Comparison of ENCODE assay signal across 8 cellular contexts in the genomic region with DNA sequence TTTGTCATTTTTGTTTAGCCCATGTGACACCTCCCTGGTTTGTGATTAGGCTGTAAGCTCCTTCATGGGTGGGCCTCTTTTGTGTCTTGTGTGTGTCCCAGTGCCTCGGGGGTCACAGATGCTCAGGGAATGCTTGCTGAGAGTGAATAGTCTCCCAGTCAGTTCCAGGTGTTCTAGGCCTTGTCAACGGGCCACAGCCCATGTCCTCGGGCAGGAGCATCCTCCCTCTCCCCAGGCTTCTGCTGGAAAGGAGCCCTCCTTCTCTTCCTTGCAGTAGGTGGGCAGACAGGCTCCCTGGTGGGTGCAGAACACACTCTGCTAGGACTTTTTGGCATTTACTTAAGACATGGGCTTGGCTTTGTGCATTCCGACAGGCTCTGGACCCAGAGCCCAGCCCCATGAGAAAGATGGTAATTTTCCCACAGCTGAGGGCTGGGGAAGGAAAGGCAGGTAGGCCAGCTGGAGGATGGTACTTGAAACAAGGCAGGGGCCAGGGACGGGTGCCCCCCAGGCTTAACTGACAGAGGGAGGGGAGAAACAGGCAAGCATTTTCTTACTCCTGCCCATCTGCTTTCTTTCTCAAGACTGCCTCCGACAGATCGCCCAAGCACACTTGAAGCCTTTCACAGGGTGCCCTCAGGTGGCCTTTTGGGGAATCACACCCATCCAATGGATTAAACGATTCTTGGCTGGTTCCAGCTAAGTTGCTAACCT. TPM values are rescaled to one million over a fixed set of nuclear protein-coding genes. Genes with fewer than 3 reads are reported as not detected.
A peak's percentile ranks its signal among the peaks of the same experiment; 100 is the strongest.
DNase-seq lines count a peak whose midpoint lies in the region; ATAC-seq, FAIRE-seq and TF ChIP-seq lines count a peak whose summit lies in the region.

No MANE protein-coding gene starts in this region.

- no peaks in the 10 kb centered on the region for H3K9me1 ChIP-seq in endothelial cell of umbilical vein (replicated peaks; ENCODE audit: control insufficient read depth, extremely low read depth, insufficient read depth, low read length)

- TF ChIP-seq CTCF in Caco-2 (IDR thresholded peaks at IDR 0.05; ENCODE audit: insufficient read depth in 1 of 2, low read depth in 1 of 2, low read length in 1 of 2, severe bottlenecking in 1 of 2, unreplicated experiment in 1 of 2) (peak; percentile 69), endothelial cell of umbilical vein (IDR thresholded peaks at IDR 0.05; ENCODE audit: extremely low read depth in 1 of 2, insufficient read depth in 1 of 2, low read depth in 1 of 2, low read length in 2 of 2) (peak; percentile 83 to 85)

- no peaks in the 10 kb centered on the region for H3K79me2 ChIP-seq in endothelial cell of umbilical vein (ENCODE audit: control insufficient read depth, insufficient read depth, low read length)

- BruUV-seq in Caco-2 (replicated peaks; lab: Mats Ljungman, UMichigan) (no TSS peak), endothelial cell of umbilical vein (replicated peaks; lab: Mats Ljungman, UMichigan) (no TSS peak)

- CTCF ChIA-PET in Caco-2 (lab: Charles Lee) (interaction anchor here (0.5 to 2.0 kb wide), 5 partner anchors 10 to 165 kb away, joined by 3 to 9 read pairs (median 3); no protein-coding TSS in a partner anchor), endothelial cell of umbilical vein (lab: Charles Lee) (interaction anchor here (1.1 to 9.5 kb wide), 14 partner anchors 10 to 174 kb away, joined by 3 to 179 read pairs (median 7); partner anchors contain the start of genes ARHGEF19 and FAM131C)

- H3K4me2 ChIP-seq in endothelial cell of umbilical vein (ENCODE audit: insufficient read depth, low read length): no peak overlapping the region

- no peak overlapping the region for H2AFZ ChIP-seq in endothelial cell of umbilical vein (ENCODE audit: low read depth, low read length)

- no peak for TF ChIP-seq POLR2A in endothelial cell of umbilical vein (IDR thresholded peaks at IDR 0.05; ENCODE audit: low read depth, low read length)

- no peaks in the 10 kb centered on the region for H4K20me1 ChIP-seq in endothelial cell of umbilical vein (replicated peaks; ENCODE audit: control insufficient read depth, extremely low read depth, insufficient read depth, low read length)

- H3K9me3 ChIP-seq in Caco-2 (no peaks in the 10 kb centered on the region), NT2/D1 (ENCODE audit: insufficient read depth, low read length) (no peaks in the 10 kb centered on the region), endothelial cell of umbilical vein (replicated peaks; ENCODE audit: control insufficient read depth, insufficient read depth, low read length) (no peaks in the 10 kb centered on the region)

- H3K9me3 Mint-ChIP-seq in Caco-2 (ENCODE audit: unreplicated experiment): no peaks in the 10 kb centered on the region

- no peak overlapping the region for H3K4me3 ChIP-seq in Caco-2 (ENCODE audit: low read depth, low read length)
- H3K4me3 ChIP-seq in NT2/D1 (ENCODE audit: insufficient read length, low read depth): no peak overlapping the region
- H3K4me3 ChIP-seq in endothelial cell of umbilical vein (replicated peaks in 1 of 3; ENCODE audit: insufficient read depth in 1 of 3, low read depth in 1 of 3, low read length in 3 of 3): no peak overlapping the region

- dilution Hi-C loops in endothelial cell of umbilical vein (cut with MboI; ENCODE audit: extremely low pct_ligation_motif_present, low sequenced_read_pairs): no loop called here

- peak; percentile 97 for FAIRE-seq in endothelial cell of umbilical vein (lab: Jason Lieb, UNC)

- H3K36me3 Mint-ChIP-seq in Caco-2 (ENCODE audit: insufficient read depth, unreplicated experiment): peaks cover 18% of the 10 kb centered on the region

- POLR2A ChIA-PET in Caco-2 (lab: Charles Lee) (interaction anchor here (0.5 to 1.0 kb wide), 2 partner anchors 37 to 104 kb away, joined by 3 read pairs; no protein-coding TSS in a partner anchor), endothelial cell of umbilical vein (lab: Charles Lee) (no interaction called here)

- H3K4me1 ChIP-seq in Caco-2 (no peaks in the 10 kb centered on the region), NT2/D1 (ENCODE audit: insufficient read depth, insufficient read length) (no peaks in the 10 kb centered on the region), endothelial cell of umbilical vein (ENCODE audit: control insufficient read depth, extremely low read depth, insufficient read depth, low read length) (peaks cover 17% of the 10 kb centered on the region)

- H3K27me3 Mint-ChIP-seq in Caco-2 (ENCODE audit: insufficient read depth, unreplicated experiment): no peaks in the 10 kb centered on the region

- no peaks in the 10 kb centered on the region for H3K4me1 Mint-ChIP-seq in Caco-2 (ENCODE audit: low read depth, unreplicated experiment)

- no peak overlapping the region for H3K27ac Mint-ChIP-seq in Caco-2 (ENCODE audit: unreplicated experiment)

- no peaks in the 10 kb centered on the region for H3K27me3 ChIP-seq in Caco-2 (replicated peaks; ENCODE audit: control insufficient read depth, insufficient read depth, low read length)
- no peaks in the 10 kb centered on the region for H3K27me3 ChIP-seq in NT2/D1 (ENCODE audit: insufficient read depth, insufficient read length)
- no peaks in the 10 kb centered on the region for H3K27me3 ChIP-seq in endothelial cell of umbilical vein (ENCODE audit: control insufficient read depth in 2 of 2, insufficient read depth in 2 of 2, low read length in 2 of 2)

- H3K36me3 ChIP-seq in Caco-2 (ENCODE audit: control insufficient read depth, insufficient read depth, low read length) (no peaks in the 10 kb centered on the region), NT2/D1 (ENCODE audit: insufficient read depth, insufficient read length, low read length) (peaks cover 14% of the 10 kb centered on the region), endothelial cell of umbilical vein (ENCODE audit: control insufficient read depth in 2 of 2, extremely low read depth in 1 of 2, insufficient read depth in 2 of 2, low read length in 2 of 2) (peaks cover 0 to 2% of the 10 kb centered on the region in 2 experiments)

- no peak overlapping the region for H3K9ac ChIP-seq in NT2/D1 (ENCODE audit: insufficient read length, low read depth)
- H3K9ac ChIP-seq in endothelial cell of umbilical vein (replicated peaks; ENCODE audit: extremely low read depth, insufficient read depth, low read length): no peak overlapping the region

- peak; percentile 67 to 73 for DNase-seq in Caco-2
- peak in 69 of 76 experiments; percentile 15 to 79 (median 58) for DNase-seq in HUDEP-2 (lab: John Stamatoyannopoulos, UW; ENCODE audit: unreplicated experiment in 76 of 76)
- DNase-seq in NT2/D1 (ENCODE audit: low read depth, low spot score): peak; percentile 66
- peak; percentile 28 to 53 (median 29) for DNase-seq in activated CD8-positive, alpha-beta memory T cell treated with anti-CD3 and anti-CD28 coated beads for 48 hours (ENCODE audit: low read depth in 2 of 3, low spot score in 2 of 3)
- peak; percentile 87 for DNase-seq in endothelial cell of umbilical vein (ENCODE audit: low read depth, low spot score)
- peak; percentile 86 for DNase-seq in myocyte (ENCODE audit: low read depth)
- DNase-seq in stimulated activated CD8-positive, alpha-beta memory T cell treated with anti-CD3 and anti-CD28 coated beads, Interleukin-4, amount 100 ng/mL, for 48 hours: peak; percentile 86

- H3K4me3 Mint-ChIP-seq in Caco-2 (ENCODE audit: unreplicated experiment): no peak overlapping the region

- intact Hi-C loops in Caco-2 (cut with micrococcal nuclease; ENCODE audit: unreplicated experiment): loop anchor here (1.0 to 2.0 kb wide), 3 partner anchors 39 to 165 kb away; no protein-coding TSS in a partner anchor
- intact Hi-C loops in endothelial cell of umbilical vein (cut with micrococcal nuclease): loop anchor here (1.0 kb wide), 4 partner anchors 38 to 165 kb away; no protein-coding TSS in a partner anchor

- no peak for ATAC-seq in HG03097 (IDR thresholded peaks at IDR 0.05; ENCODE audit: low FRiP score, unreplicated experiment)

- no peak overlapping the region for H3K27ac ChIP-seq in endothelial cell of umbilical vein (ENCODE audit: insufficient read depth, low read depth, low read length)

TF ChIP-seq in endothelial cell of umbilical vein, 7 proteins besides CTCF, POLR2A, EP300 and RAD21 (continues in another document):
- no peak for TF ChIP-seq MYC (IDR thresholded peaks at IDR 0.05; ENCODE audit: low read depth, low read length)
- no peak for TF ChIP-seq EZH2 (IDR thresholded peaks at IDR 0.05; ENCODE audit: borderline replicate concordance, low read depth, low read length, severe bottlenecking)
- TF ChIP-seq, protein P1, sequence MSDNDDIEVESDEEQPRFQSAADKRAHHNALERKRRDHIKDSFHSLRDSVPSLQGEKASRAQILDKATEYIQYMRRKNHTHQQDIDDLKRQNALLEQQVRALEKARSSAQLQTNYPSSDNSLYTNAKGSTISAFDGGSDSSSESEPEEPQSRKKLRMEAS (IDR thresholded peaks at IDR 0.05; ENCODE audit: insufficient read depth, insufficient read length): no peak
- no peak for TF ChIP-seq GATA2 (IDR thresholded peaks at IDR 0.05; ENCODE audit: insufficient read depth, insufficient read length, low read depth, low read length)
- TF ChIP-seq POLR2AphosphoS5 (IDR thresholded peaks at IDR 0.05; ENCODE audit: insufficient read depth, low read depth, low read length): no peak
- TF ChIP-seq FOS (IDR thresholded peaks at IDR 0.05; ENCODE audit: borderline replicate concordance, insufficient read depth, low read length): no peak

RNA-seq across cellular contexts. Expression of gene CPLANE2, which starts 7.1 kb away (rescaled TPM):
- 2.1 and 4.2 TPM in 2 replicates for total RNA-seq in Caco-2 (2022)
- 3.7 and 3.9 TPM in 2 replicates for total RNA-seq in endothelial cell of umbilical vein
- polyA plus RNA-seq in endothelial cell of umbilical vein: 4.6 and 5.9 TPM in 2 replicates
- 5.1 and 6.7 TPM in 2 replicates for polyA plus RNA-seq in endothelial cell of umbilical vein (2011; cell fraction: cytosol; rRNA removed)
- polyA plus RNA-seq in endothelial cell of umbilical vein (2011; cell fraction: nucleus; rRNA removed): 2.1 and 3.9 TPM in 2 replicates
- polyA plus RNA-seq in endothelial cell of umbilical vein (2012): 4.8 and 5.2 TPM in 2 replicates
- polyA minus RNA-seq in endothelial cell of umbilical vein: 5.0 and 8.4 TPM in 2 replicates
- 9.8 TPM for polyA minus RNA-seq in endothelial cell of umbilical vein (2011; cell fraction: cytosol; rRNA and poly(A)+ RNA removed)
- 3.4 and 4.0 TPM in 2 replicates for polyA minus RNA-seq in endothelial cell of umbilical vein (2011; cell fraction: nucleus; rRNA and poly(A)+ RNA removed)
- 11.3 and 16.3 TPM in 2 replicates for total RNA-seq in myocyte
- 12.0 TPM for polyA plus RNA-seq in myocyte (2012)

RNA-seq across cellular contexts. Expression of gene ARHGEF19, which starts 31.6 kb away (rescaled TPM):
- 7.7 and 8.0 TPM in 2 replicates for total RNA-seq in Caco-2 (2022)
- 6.2 and 9.2 TPM in 2 replicates for total RNA-seq in endothelial cell of umbilical vein
- polyA plus RNA-seq in endothelial cell of umbilical vein: 8.0 and 8.4 TPM in 2 replicates
- 5.3 and 7.7 TPM in 2 replicates for polyA plus RNA-seq in endothelial cell of umbilical vein (2011; cell fraction: cytosol; rRNA removed)
- polyA plus RNA-seq in endothelial cell of umbilical vein (2011; cell fraction: nucleus; rRNA removed): 24.0 and 24.6 TPM in 2 replicates
- polyA plus RNA-seq in endothelial cell of umbilical vein (2012): 4.1 and 6.9 TPM in 2 replicates
- 4.1 and 5.0 TPM in 2 replicates for polyA minus RNA-seq in endothelial cell of umbilical vein
- 8.6 TPM for polyA minus RNA-seq in endothelial cell of umbilical vein (2011; cell fraction: cytosol; rRNA and poly(A)+ RNA removed)
- 1.9 and 3.3 TPM in 2 replicates for polyA minus RNA-seq in endothelial cell of umbilical vein (2011; cell fraction: nucleus; rRNA and poly(A)+ RNA removed)
- 0.31 and 0.67 TPM in 2 replicates for total RNA-seq in myocyte
- 1.2 TPM for polyA plus RNA-seq in myocyte (2012)

Comparison
In these comparisons a context has a peak if more than half of its experiments do, and no peak if none do; other contexts are left out.
1. DNase-seq: peak in every context shown above with its lines; median percentile 87 in endothelial cell of umbilical vein; 86 in myocyte; 86 in stimulated activated CD8-positive, alpha-beta memory T cell treated with anti-CD3 and anti-CD28 coated beads, Interleukin-4, amount 100 ng/mL, for 48 hours; 70 in Caco-2; 66 in NT2/D1; 58 in HUDEP-2; 29 in activated CD8-positive, alpha-beta memory T cell treated with anti-CD3 and anti-CD28 coated beads for 48 hours.